Comparison of ENCODE assay signal across 8 cellular contexts in genomic region chr1:27102707-27103468, GRCh38. TPM values are rescaled to one million over a fixed set of nuclear protein-coding genes. Genes with fewer than 3 reads are reported as not detected.
DNase-seq lines count a peak whose midpoint lies in the region; ATAC-seq, FAIRE-seq and TF ChIP-seq lines count a peak whose summit lies in the region.

No MANE protein-coding gene starts in this region.

- TF ChIP-seq EP300 in ovary (IDR thresholded peaks at IDR 0.05) = no peak

- WGBS in ovary, 3 donors = 37 to 40% (median 39%) methylated on average over 15 of the region's 15 CpGs

- TF ChIP-seq POLR2A in ovary (IDR thresholded peaks at IDR 0.05) = no peak

- no peak for FAIRE-seq in RCC 7860 (lab: Jason Lieb, UNC)

- POLR2A ChIA-PET in HEK293 (lab: Yijun Ruan, JAX) = interaction anchor here (0.6 to 2.4 kb wide), 3 partner anchors 51 to 198 kb away, joined by 3 to 8 read pairs (median 5); partner anchors contain the start of gene SLC9A1

- intact Hi-C loops in ovary (cut with DNase I) = loop anchor here (2.0 to 10.0 kb wide), 4 partner anchors 94 to 292 kb away; partner anchors contain the start of gene GPR3 (in 3 of the 4)

- H3K4me3 Mint-ChIP-seq in activated T-helper 17 cell treated with anti-CD3 and anti-CD28 coated beads, Interleukin-2, amount 50 U/mL, for 72 hours = no peak overlapping the region
- H3K4me3 Mint-ChIP-seq in type B pancreatic cell = peak overlapping the region; percentile 20

- H3K27me3 ChIP-seq in foreskin keratinocyte = no peaks in the 10 kb centered on the region
- no peaks in the 10 kb centered on the region for H3K27me3 ChIP-seq in ovary

- H3K36me3 ChIP-seq in HEK293 (ENCODE audit: control insufficient read depth in 2 of 2, insufficient read depth in 1 of 2, low read length in 2 of 2) = peaks cover 0 to 54% of the 10 kb centered on the region in 2 experiments; a peak in 1 of 3 replicates
- no peaks in the 10 kb centered on the region for H3K36me3 ChIP-seq in ovary

- CTCF ChIA-PET in HEK293 (lab: Yijun Ruan, JAX) = interaction anchor here (0.6 to 15.2 kb wide), 39 partner anchors 9 to 745 kb away, joined by 3 to 329 read pairs (median 4); partner anchors contain the start of gene WDTC1

- H3K27ac Mint-ChIP-seq in activated T-helper 17 cell treated with anti-CD3 and anti-CD28 coated beads, Interleukin-2, amount 50 U/mL, for 72 hours = no peak overlapping the region
- H3K27ac Mint-ChIP-seq in type B pancreatic cell = no peak overlapping the region

- H3K4me1 Mint-ChIP-seq in activated T-helper 17 cell treated with anti-CD3 and anti-CD28 coated beads, Interleukin-2, amount 50 U/mL, for 72 hours = peaks cover 13% of the 10 kb centered on the region
- peaks cover 22% of the 10 kb centered on the region for H3K4me1 Mint-ChIP-seq in type B pancreatic cell (ENCODE audit: unreplicated experiment)

- H3K9me3 Mint-ChIP-seq in activated T-helper 17 cell treated with anti-CD3 and anti-CD28 coated beads, Interleukin-2, amount 50 U/mL, for 72 hours = no peaks in the 10 kb centered on the region
- no peaks in the 10 kb centered on the region for H3K9me3 Mint-ChIP-seq in type B pancreatic cell

- H3K27me3 Mint-ChIP-seq in activated T-helper 17 cell treated with anti-CD3 and anti-CD28 coated beads, Interleukin-2, amount 50 U/mL, for 72 hours = no peaks in the 10 kb centered on the region
- no peaks in the 10 kb centered on the region for H3K27me3 Mint-ChIP-seq in type B pancreatic cell

- H3K27ac ChIP-seq in HEK293 (ENCODE audit: extremely low read depth, low read depth, low read length) (no peak overlapping the region), foreskin keratinocyte (no peak overlapping the region), ovary (no peak overlapping the region)

- no peaks in the 10 kb centered on the region for H3K9me3 ChIP-seq in HEK293 (ENCODE audit: control insufficient read depth, insufficient read depth, low read depth, low read length)
- H3K9me3 ChIP-seq in ovary = no peaks in the 10 kb centered on the region

- peak; percentile 94 for TF ChIP-seq CTCF in HEK293 (tag by site-specific recombination; IDR thresholded peaks at IDR 0.05)
- TF ChIP-seq CTCF in foreskin keratinocyte (conservative IDR thresholded peaks at IDR 0.05) = peak; percentile 93
- TF ChIP-seq CTCF in ovary (IDR thresholded peaks at IDR 0.05) = peak; percentile 84 to 96 (median 93)
- TF ChIP-seq CTCF in type B pancreatic cell (conservative IDR thresholded peaks at IDR 0.05) = peak; percentile 97

- peak; percentile 52 for DNase-seq in CMK (ENCODE audit: low read depth)
- peak; percentile 37 for DNase-seq in RCC 7860 (ENCODE audit: low spot score)
- no peak for DNase-seq in foreskin keratinocyte
- DNase-seq in ovary = peak; percentile 66 to 90 (median 82)
- DNase-seq in type B pancreatic cell (ENCODE audit: extremely low spot score, unreplicated experiment) = peak; percentile 92

- peak; percentile 34 for ATAC-seq in activated T-helper 17 cell treated with anti-CD3 and anti-CD28 coated beads, Interleukin-2, amount 50 U/mL, for 72 hours (replicated peaks)
- ATAC-seq in foreskin keratinocyte (peak; percentile 34), HG02884 (IDR thresholded peaks at IDR 0.05; ENCODE audit: unreplicated experiment) (no peak)

- no peak overlapping the region for H3K4me3 ChIP-seq in HEK293 (ENCODE audit: low read depth, low read length)
- H3K4me3 ChIP-seq in ovary = no peak overlapping the region

- H3K4me1 ChIP-seq in HEK293 (ENCODE audit: control insufficient read depth, insufficient read depth, low read length) (peaks cover 8% of the 10 kb centered on the region), foreskin keratinocyte (peaks cover 16% of the 10 kb centered on the region), ovary (ENCODE audit: insufficient read depth) (peaks cover 4% of the 10 kb centered on the region)

- H3K36me3 Mint-ChIP-seq in activated T-helper 17 cell treated with anti-CD3 and anti-CD28 coated beads, Interleukin-2, amount 50 U/mL, for 72 hours (ENCODE audit: low read depth) = peaks cover 11% of the 10 kb centered on the region
- H3K36me3 Mint-ChIP-seq in type B pancreatic cell = peaks cover 4% of the 10 kb centered on the region

TF ChIP-seq in HEK293, 187 proteins besides CTCF, POLR2A, EP300 and RAD21 (continues in another document):
- no peak for TF ChIP-seq ZNF785 (tag by site-specific recombination; IDR thresholded peaks at IDR 0.05)
- TF ChIP-seq ZNF521 (tag by site-specific recombination; IDR thresholded peaks at IDR 0.05) = no peak
- no peak for TF ChIP-seq ZNF558 (tag by site-specific recombination; IDR thresholded peaks at IDR 0.05)
- no peak for TF ChIP-seq ZNF354C (tag by site-specific recombination; IDR thresholded peaks at IDR 0.05; ENCODE audit: borderline replicate concordance, low read depth)
- TF ChIP-seq ZNF423 (tag by site-specific recombination; IDR thresholded peaks at IDR 0.05) = no peak
- no peak for TF ChIP-seq ZNF2 (tag by site-specific recombination; IDR thresholded peaks at IDR 0.05)
- TF ChIP-seq BCL11B (tag by site-specific recombination; IDR thresholded peaks at IDR 0.05; ENCODE audit: low read depth) = no peak
- no peak for TF ChIP-seq ZNF692 (tag by site-specific recombination; IDR thresholded peaks at IDR 0.05)
- no peak for TF ChIP-seq ZNF26 (tag by site-specific recombination; IDR thresholded peaks at IDR 0.05)
- no peak for TF ChIP-seq ZNF114 (tag by site-specific recombination; IDR thresholded peaks at IDR 0.05)
- 0 out of 2 replicates have a peak, but pooled peaks have one; percentile 44 for TF ChIP-seq ZSCAN30 (tag by site-specific recombination; IDR thresholded peaks at IDR 0.05)
- no peak for TF ChIP-seq ZNF239 (tag by site-specific recombination; IDR thresholded peaks at IDR 0.05)
- no peak for TF ChIP-seq KLF10 (tag by site-specific recombination; IDR thresholded peaks at IDR 0.05)
- TF ChIP-seq EGR2 (tag by site-specific recombination; IDR thresholded peaks at IDR 0.05; ENCODE audit: low read depth) = no peak
- TF ChIP-seq SCRT2 (tag by site-specific recombination; IDR thresholded peaks at IDR 0.05) = peak; percentile 65; the same call in 1 of the 2 replicates
- no peak for TF ChIP-seq ZNF24 (tag by site-specific recombination; IDR thresholded peaks at IDR 0.05)
- no peak for TF ChIP-seq ZNF398 (tag by site-specific recombination; IDR thresholded peaks at IDR 0.05)
- no peak for TF ChIP-seq BCL11A (tag by site-specific recombination; IDR thresholded peaks at IDR 0.05; ENCODE audit: low read depth)
- no peak for TF ChIP-seq ZNF184 (tag by site-specific recombination; IDR thresholded peaks at IDR 0.05)
- no peak for TF ChIP-seq ZNF404 (tag by site-specific recombination; IDR thresholded peaks at IDR 0.05)

RNA-seq across cellular contexts. Expression of gene SLC9A1, which starts 52.0 kb away (rescaled TPM):
- total RNA-seq in activated T-helper 17 cell treated with anti-CD3 and anti-CD28 coated beads, Interleukin-2, amount 50 U/mL, for 72 hours = 10 to 100 TPM; 15.3 to 20.6 TPM
- 25.0 and 29.8 TPM in 2 replicates for total RNA-seq in foreskin keratinocyte
- polyA plus RNA-seq in foreskin keratinocyte = 40.2 and 44.5 TPM in 2 replicates
- 10 to 100 TPM in 5 of 7 donors, 1 to 10 TPM in 2; 8.6 to 33.7 (median 14.8) TPM for total RNA-seq in ovary
- 10 to 100 TPM; 10.6 to 22.0 TPM for polyA plus RNA-seq in ovary
- 28.8 and 41.9 TPM in 2 replicates for total RNA-seq in type B pancreatic cell (ENCODE audit: low replicate concordance)

Comparison
In these comparisons a context has a peak if more than half of its experiments do, and no peak if none do; other contexts are left out.
1. DNase-seq: peak in CMK (single experiment), RCC 7860 (single experiment), ovary (5 of 5) and type B pancreatic cell (single experiment); none in foreskin keratinocyte (0 of 2).
2. Peak in every context shown above with its lines, with median percentiles within 50 percentile points of each other: CTCF ChIP-seq.